8 cellular contexts compared by ENCODE assay signal in genomic region chr1:236141447-236142357, GRCh38. TPM values are rescaled to one million over a fixed set of nuclear protein-coding genes. Genes with fewer than 3 reads are reported as not detected.
DNase-seq lines count a peak whose midpoint lies in the region; ATAC-seq and TF ChIP-seq lines count a peak whose summit lies in the region.

No MANE protein-coding gene starts in this region.

- ATAC-seq in GM18505 (IDR thresholded peaks at IDR 0.05; ENCODE audit: unreplicated experiment) (peak; percentile 22), mucosa of descending colon (peak; percentile 50), upper lobe of left lung (ENCODE audit: low FRiP score in 2 of 2) (peak; percentile 39 to 42), GM21529 (IDR thresholded peaks at IDR 0.05; ENCODE audit: unreplicated experiment) (no peak)

- 1 to 2% methylated on average over 28 to 51 of the region's 83 CpGs for WGBS in upper lobe of left lung, 2 donors

- H3K27ac ChIP-seq in upper lobe of left lung: peak overlapping the region in 1 of 4 donors; percentile 62

- H3K4me3 ChIP-seq in WI38 (ENCODE audit: low read depth, low read length) (peak overlapping the region; percentile 76), mucosa of descending colon (no peak overlapping the region), upper lobe of left lung (peak overlapping the region; percentile 50 to 94 (median 81))

- no peak for TF ChIP-seq CTCF in WI38 (IDR thresholded peaks at IDR 0.05; ENCODE audit: low read depth, low read length)
- TF ChIP-seq CTCF in mucosa of descending colon (IDR thresholded peaks at IDR 0.05): no peak
- TF ChIP-seq CTCF in upper lobe of left lung (IDR thresholded peaks at IDR 0.05): no peak

- no peaks in the 10 kb centered on the region for H3K9me3 ChIP-seq in mucosa of descending colon
- H3K9me3 ChIP-seq in upper lobe of left lung: no peaks in the 10 kb centered on the region

- no peaks in the 10 kb centered on the region for H3K36me3 ChIP-seq in mucosa of descending colon (ENCODE audit: low read depth)
- no peaks in the 10 kb centered on the region for H3K36me3 ChIP-seq in upper lobe of left lung

- intact Hi-C loops in mucosa of descending colon (cut with DNase I, micrococcal nuclease): no loop called here

- DNase-seq in C1 segment of cervical spinal cord (lab: John Stamatoyannopoulos, UW) (peak in 11 of 14 donors; percentile 18 to 78 (median 52)), HuH-7 (ENCODE audit: low spot score) (peak; percentile 66), erythroblast (lab: John Stamatoyannopoulos, UW) (peak; percentile 31), mucosa of descending colon (peak in 2 of 3 donors; percentile 42 to 52), upper lobe of left lung (peak in 1 of 2 donors; percentile 87)

- H3K4me1 ChIP-seq in mucosa of descending colon (ENCODE audit: low read depth): peaks cover 11% of the 10 kb centered on the region
- H3K4me1 ChIP-seq in upper lobe of left lung: peaks cover 7 to 43% (median 15%) of the 10 kb centered on the region in 4 donors

- no peak for TF ChIP-seq POLR2A in GM18505 (IDR thresholded peaks at IDR 0.05; ENCODE audit: borderline replicate concordance, extremely low read depth, insufficient read depth, insufficient read length)
- TF ChIP-seq POLR2A in erythroblast (IDR thresholded peaks at IDR 0.05; ENCODE audit: low read length): no peak
- TF ChIP-seq POLR2A in upper lobe of left lung (IDR thresholded peaks at IDR 0.05): no peak

- peaks cover 0 to 9% (median 0%) of the 10 kb centered on the region in 4 donors for H3K27me3 ChIP-seq in upper lobe of left lung

- TF ChIP-seq EP300 in upper lobe of left lung (IDR thresholded peaks at IDR 0.05): no peak

RNA-seq across cellular contexts. Expression of gene GPR137B, which starts 0.6 kb away (rescaled TPM):
- total RNA-seq in mucosa of descending colon (10 to 100 TPM in 1 of 3 donors, 1 to 10 TPM in 2; 6.0 to 13.3 (median 8.5) TPM), upper lobe of left lung (10 to 100 TPM; 14.0 to 31.8 (median 26.9) TPM)
